ENCODE assay signal across 7 cellular contexts in the genomic region with DNA sequence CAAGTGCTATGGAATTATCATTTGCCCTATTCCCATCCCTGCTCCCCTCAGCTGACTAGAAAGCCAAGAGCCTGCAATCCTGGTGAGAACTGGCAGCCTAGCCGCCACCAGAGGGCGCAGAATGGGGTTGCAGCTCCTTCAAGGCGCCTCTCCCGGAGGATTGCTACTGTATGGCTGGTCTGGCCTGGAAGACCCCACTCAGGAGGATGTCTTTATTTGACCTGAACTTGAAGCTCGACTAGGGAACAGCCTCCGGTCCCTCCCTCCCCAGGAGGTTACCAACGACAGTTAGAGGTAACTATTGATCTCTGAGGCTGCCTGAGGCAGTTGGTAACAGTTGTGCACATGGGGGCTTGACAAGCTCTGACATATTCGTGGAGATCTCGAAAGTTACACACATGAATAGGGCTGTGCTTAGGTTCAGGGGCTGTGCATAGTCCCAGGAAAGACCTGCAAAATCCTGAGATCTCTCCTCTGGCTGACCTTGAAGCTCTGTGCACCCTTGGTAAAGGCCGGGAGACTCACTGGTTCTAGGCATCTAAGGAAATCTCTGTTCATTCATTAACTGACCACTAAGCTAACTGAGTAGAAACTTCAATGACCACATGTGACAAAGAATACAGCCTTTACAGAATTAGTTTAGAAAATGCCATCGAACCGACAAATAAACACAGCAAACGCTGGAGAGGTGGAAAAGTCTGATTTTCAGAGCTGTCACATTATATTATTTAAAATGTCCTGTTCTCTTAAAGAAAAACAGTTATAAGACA.
A peak's percentile ranks its signal among the peaks of the same experiment; 100 is the strongest.
DNase-seq lines count a peak whose midpoint lies in the region; TF ChIP-seq lines count a peak whose summit lies in the region.

No MANE protein-coding gene starts in this region.

- H3K4me2 ChIP-seq in H9 (ENCODE audit: insufficient read depth, insufficient read length, low read length) (no peak overlapping the region), Loucy (ENCODE audit: low read depth, low read length, poor library complexity, severe bottlenecking) (no peak overlapping the region)

- H3K36me3 ChIP-seq in Loucy (ENCODE audit: insufficient read depth, low read length), result no peaks in the 10 kb centered on the region

- H2BK5ac ChIP-seq in H9 (ENCODE audit: insufficient read length, low read length), result no peak overlapping the region

- H3K4me3 Mint-ChIP-seq in H9, result no peak overlapping the region
- no peak overlapping the region for H3K4me3 Mint-ChIP-seq in T-helper 2 cell treated with Interferon-gamma antibody and Interleukin-4, amounts not matched to agents 5 μg/mL and 100 μg/mL, for 36 hours

- H3K9me3 ChIP-seq in H9 (ENCODE audit: control insufficient read depth, low read depth, low read length) (no peaks in the 10 kb centered on the region), Loucy (ENCODE audit: insufficient read depth, low read depth, low read length) (no peaks in the 10 kb centered on the region)

- H3K23ac ChIP-seq in H9 (ENCODE audit: insufficient read length, low read depth, low read length), result no peak overlapping the region

- H3K4ac ChIP-seq in H9 (ENCODE audit: low read depth, low read length), result no peak overlapping the region

- H3K27me3 Mint-ChIP-seq in H9 (ENCODE audit: low read depth), result no peaks in the 10 kb centered on the region
- peaks cover 5% of the 10 kb centered on the region for H3K27me3 Mint-ChIP-seq in T-helper 2 cell treated with Interferon-gamma antibody and Interleukin-4, amounts not matched to agents 5 μg/mL and 100 μg/mL, for 36 hours (ENCODE audit: low read depth)

- H3K9me3 Mint-ChIP-seq in H9, result no peaks in the 10 kb centered on the region; a peak in 1 of 5 replicates
- no peaks in the 10 kb centered on the region for H3K9me3 Mint-ChIP-seq in T-helper 2 cell treated with Interferon-gamma antibody and Interleukin-4, amounts not matched to agents 5 μg/mL and 100 μg/mL, for 36 hours

- no peak overlapping the region for H2BK15ac ChIP-seq in H9 (ENCODE audit: low read depth, low read length)

- H4K91ac ChIP-seq in H9 (ENCODE audit: insufficient read length, low read depth, low read length), result no peak overlapping the region

- no peak overlapping the region for H3K56ac ChIP-seq in H9 (ENCODE audit: insufficient read length, low read depth, low read length)

- in situ Hi-C loops in astrocyte of the spinal cord (cut with HindIII; ENCODE audit: low sequenced_read_pairs), result no loop called here

- H2BK120ac ChIP-seq in H9 (ENCODE audit: low read depth, low read length, poor library complexity, severe bottlenecking), result no peak overlapping the region

- no peaks in the 10 kb centered on the region for H3K27me3 ChIP-seq in H9 (ENCODE audit: insufficient read depth, low read length)
- H3K27me3 ChIP-seq in Loucy (ENCODE audit: insufficient read depth, low read length, poor library complexity, severe bottlenecking), result no peaks in the 10 kb centered on the region

- H3K14ac ChIP-seq in H9 (ENCODE audit: insufficient read depth, low read length), result no peak overlapping the region

- no peak overlapping the region for H2AK5ac ChIP-seq in H9 (ENCODE audit: insufficient read length, low read length)

- H4K5ac ChIP-seq in H9 (ENCODE audit: insufficient read length, low read depth, low read length), result no peak overlapping the region

- H3K27ac Mint-ChIP-seq in H9, result no peak overlapping the region
- no peak overlapping the region for H3K27ac Mint-ChIP-seq in T-helper 2 cell treated with Interferon-gamma antibody and Interleukin-4, amounts not matched to agents 5 μg/mL and 100 μg/mL, for 36 hours

- H2AFZ ChIP-seq in H9 (ENCODE audit: low read length) (no peak overlapping the region), Loucy (ENCODE audit: low read length) (peak overlapping the region; percentile 9; the same call in 1 of the 2 replicates)

- H3K36me3 Mint-ChIP-seq in H9 (ENCODE audit: insufficient read depth in 1 of 3, low read depth in 3 of 3), result peaks cover 5 to 8% (median 6%) of the 10 kb centered on the region in 3 experiments; a peak in 6 of 7 replicates
- no peaks in the 10 kb centered on the region for H3K36me3 Mint-ChIP-seq in T-helper 2 cell treated with Interferon-gamma antibody and Interleukin-4, amounts not matched to agents 5 μg/mL and 100 μg/mL, for 36 hours (ENCODE audit: low read depth)

- H4K20me1 ChIP-seq in H9 (ENCODE audit: control insufficient read depth, insufficient read depth, insufficient read length) (no peaks in the 10 kb centered on the region), Loucy (ENCODE audit: insufficient read depth, low read length, poor library complexity, severe bottlenecking) (no peaks in the 10 kb centered on the region)

- H3K79me2 ChIP-seq in H9 (ENCODE audit: insufficient read depth, low read length) (no peaks in the 10 kb centered on the region), Loucy (ENCODE audit: insufficient read depth, low read length) (no peaks in the 10 kb centered on the region)

- H3T11ph ChIP-seq in H9 (ENCODE audit: low read length), result no peak overlapping the region

- no peak overlapping the region for H3K9ac ChIP-seq in H9 (ENCODE audit: extremely low read depth, insufficient read length, low read length)
- H3K9ac ChIP-seq in Loucy (ENCODE audit: low read depth, low read length, poor library complexity, severe bottlenecking), result no peak overlapping the region

- H3K18ac ChIP-seq in H9 (ENCODE audit: insufficient read length, low read depth, low read length), result no peak overlapping the region

- H2BK12ac ChIP-seq in H9 (ENCODE audit: insufficient read length, low read depth, low read length), result no peak overlapping the region

- peak; percentile 87 for DNase-seq in H9
- DNase-seq in T-helper 2 cell treated with Interferon-gamma antibody and Interleukin-4, amounts not matched to agents 5 μg/mL and 100 μg/mL, for 36 hours (ENCODE audit: low spot score), result peak; percentile 34
- peak; percentile 69 for DNase-seq in astrocyte of the spinal cord (ENCODE audit: low read depth, low spot score)
- DNase-seq in iPS DF 4.7 (ENCODE audit: extremely low read depth, low spot score), result peak; percentile 82
- DNase-seq in stimulated activated CD4-positive, alpha-beta T cell treated with anti-CD3 and anti-CD28 coated beads, Interleukin-12 subunit alpha, Interleukin-12 subunit beta, amount 100 ng/mL, for 24 hours (ENCODE audit: low read depth in 2 of 2), result peak; percentile 30 to 54

- no peak overlapping the region for H3K27ac ChIP-seq in H9 (ENCODE audit: insufficient read length, low read depth, low read length)

- no peaks in the 10 kb centered on the region for H3K4me1 ChIP-seq in H9 (ENCODE audit: insufficient read depth, low read length)
- no peaks in the 10 kb centered on the region for H3K4me1 ChIP-seq in Loucy (ENCODE audit: insufficient read depth, low read length, poor library complexity, severe bottlenecking)

- WGBS in H9 (ENCODE audit: extremely low coverage, insufficient read length, low lambda C conversion rate), result no CpG with 5 or more reads among the region's 13 CpGs

- no peaks in the 10 kb centered on the region for H3K23me2 ChIP-seq in H9 (ENCODE audit: insufficient read length, low read depth, low read length, poor library complexity, severe bottlenecking)

- no peaks in the 10 kb centered on the region for H3K79me1 ChIP-seq in H9 (ENCODE audit: insufficient read depth, low read depth, low read length, poor library complexity, severe bottlenecking)

- H3F3A ChIP-seq in Loucy (ENCODE audit: low read depth), result no peaks in the 10 kb centered on the region

- no peak overlapping the region for H2BK20ac ChIP-seq in H9 (ENCODE audit: low read depth, low read length, poor library complexity, severe bottlenecking)

- no peak overlapping the region for H4K8ac ChIP-seq in H9 (replicated peaks; ENCODE audit: insufficient read length, low read depth, low read length)

- H3K9me2 ChIP-seq in Loucy (replicated peaks; ENCODE audit: low read depth, low read length), result no peaks in the 10 kb centered on the region

- H3K4me1 Mint-ChIP-seq in H9, result peaks cover 7 to 8% of the 10 kb centered on the region in 2 experiments
- no peaks in the 10 kb centered on the region for H3K4me1 Mint-ChIP-seq in T-helper 2 cell treated with Interferon-gamma antibody and Interleukin-4, amounts not matched to agents 5 μg/mL and 100 μg/mL, for 36 hours (ENCODE audit: low read depth)

- H3K4me3 ChIP-seq in GM12875 (ENCODE audit: low read depth, low read length), result no peak overlapping the region
- no peak overlapping the region for H3K4me3 ChIP-seq in Loucy (ENCODE audit: low read length, poor library complexity, severe bottlenecking)
- no peak overlapping the region for H3K4me3 ChIP-seq in astrocyte of the spinal cord (ENCODE audit: low read depth, low read length)

- TF ChIP-seq CTCF in GM12875 (IDR thresholded peaks at IDR 0.05; ENCODE audit: borderline replicate concordance, insufficient read depth, low read depth, low read length) (peak; percentile 93), H9 (conservative IDR thresholded peaks at IDR 0.05) (peak; percentile 95), Loucy (conservative IDR thresholded peaks at IDR 0.05; ENCODE audit: low read length) (peak; percentile 95), astrocyte of the spinal cord (IDR thresholded peaks at IDR 0.05; ENCODE audit: low read depth, low read length) (peak; percentile 99)

Comparison
In these comparisons a context has a peak if more than half of its experiments do, and no peak if none do; other contexts are left out.
1. DNase-seq: peak in every context shown above with its lines; median percentile 87 in H9; 82 in iPS DF 4.7; 69 in astrocyte of the spinal cord; 42 in stimulated activated CD4-positive, alpha-beta T cell treated with anti-CD3 and anti-CD28 coated beads, Interleukin-12 subunit alpha, Interleukin-12 subunit beta, amount 100 ng/mL, for 24 hours; 34 in T-helper 2 cell treated with Interferon-gamma antibody and Interleukin-4, amounts not matched to agents 5 μg/mL and 100 μg/mL, for 36 hours.